ENCODE assay signal across 1 cellular context in genomic region chr16:57751539-57752202, GRCh38.
TF ChIP-seq lines count a peak whose summit lies in the region.

No MANE protein-coding gene starts in this region.

TF ChIP-seq in K562, 482 proteins besides CTCF, POLR2A, EP300 and RAD21:
- TF ChIP-seq E4F1 (CRISPR knock-in tag; IDR thresholded peaks at IDR 0.05; ENCODE audit: borderline replicate concordance) (no peak), ZNF707 (CRISPR knock-in tag; conservative IDR thresholded peaks at IDR 0.05) (no peak), BRCA1 (IDR thresholded peaks at IDR 0.05) (no peak), BRCA1 (CRISPR knock-in tag; IDR thresholded peaks at IDR 0.05) (no peak), ZC3H4 (CRISPR knock-in tag; IDR thresholded peaks at IDR 0.05; ENCODE audit: borderline replicate concordance) (no peak), TGIF2 (CRISPR knock-in tag; IDR thresholded peaks at IDR 0.05) (no peak), POLR2G (IDR thresholded peaks at IDR 0.05; ENCODE audit: low read depth, low read length) (0 out of 2 replicates have a peak, but pooled peaks have one; percentile 14)
TF ChIP-seq in K562: peak in this region for 1.
